Comparison of ENCODE assay signal across 11 cellular contexts in the genomic region with DNA sequence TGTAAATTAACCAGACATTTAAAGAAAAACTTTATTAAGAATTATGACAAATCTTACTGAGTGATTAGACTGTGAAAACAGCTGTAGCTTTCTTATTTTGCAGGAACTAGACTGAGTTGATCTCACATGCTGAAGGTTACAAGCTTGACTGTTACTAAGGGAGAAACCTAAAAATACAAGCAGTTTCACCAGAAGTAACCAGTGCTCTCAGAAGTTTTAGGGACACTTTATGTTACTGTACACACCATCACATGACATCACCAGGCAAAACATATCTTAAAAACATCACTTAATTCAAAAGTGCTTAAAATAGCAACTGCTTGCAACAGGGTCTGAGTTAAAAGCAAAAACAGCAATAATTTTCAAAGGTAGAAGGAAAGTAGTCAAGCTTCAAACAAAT. TPM values are rescaled to one million over a fixed set of nuclear protein-coding genes. Genes with fewer than 3 reads are reported as not detected.
DNase-seq lines count a peak whose midpoint lies in the region; ATAC-seq, FAIRE-seq and TF ChIP-seq lines count a peak whose summit lies in the region.
"Had no signal": no experiment of that assay in that cellular context is flagged by ENCODE, and none has a peak within 500 bp of the region (broad histone marks: within the 10 kb centered on the region; RNA-seq: fewer than 3 reads in every experiment).

No MANE protein-coding gene starts in this region.

- peak; percentile 68 for ATAC-seq in GM19455 (IDR thresholded peaks at IDR 0.05; ENCODE audit: unreplicated experiment)
- peak; percentile 66 for ATAC-seq in HG03039 (IDR thresholded peaks at IDR 0.05; ENCODE audit: unreplicated experiment)
- ATAC-seq in left ventricle myocardium superior: no peak

- H3K9ac ChIP-seq in astrocyte (ENCODE audit: low read length): no peak overlapping the region

- H3K9me3 ChIP-seq in DOHH2 (ENCODE audit: control insufficient read depth, insufficient read depth, low read length): no peaks in the 10 kb centered on the region
- H3K9me3 ChIP-seq in astrocyte (ENCODE audit: insufficient read depth, low read depth, low read length): no peaks in the 10 kb centered on the region

- H3K36me3 Mint-ChIP-seq in astrocyte (ENCODE audit: low read depth, unreplicated experiment): peaks cover 9% of the 10 kb centered on the region

- H3K9me2 ChIP-seq in DOHH2 (replicated peaks; ENCODE audit: control insufficient read depth, low read length): no peaks in the 10 kb centered on the region

- peaks cover 50% of the 10 kb centered on the region for H3K36me3 ChIP-seq in DOHH2 (ENCODE audit: control insufficient read depth, low read length)
- peaks cover 20% of the 10 kb centered on the region for H3K36me3 ChIP-seq in astrocyte (ENCODE audit: insufficient read depth, low read length)

- H3K4me3 Mint-ChIP-seq in astrocyte (ENCODE audit: unreplicated experiment): no peak overlapping the region

- TF ChIP-seq CTCF in DOHH2 (IDR thresholded peaks at IDR 0.05; ENCODE audit: low read depth, low read length, poor library complexity, severe bottlenecking) (no peak), astrocyte (IDR thresholded peaks at IDR 0.05; ENCODE audit: insufficient read depth, low read depth, low read length) (no peak)

- H3K27me3 ChIP-seq in DOHH2 (ENCODE audit: control insufficient read depth, low read length) (no peaks in the 10 kb centered on the region), astrocyte (ENCODE audit: insufficient read depth, low read length) (no peaks in the 10 kb centered on the region)

- H3F3A ChIP-seq in DOHH2 (ENCODE audit: control insufficient read depth, insufficient read depth): no peaks in the 10 kb centered on the region

- H3K27ac Mint-ChIP-seq in astrocyte (ENCODE audit: unreplicated experiment): peak overlapping the region; percentile 6

- H4K20me1 ChIP-seq in DOHH2 (ENCODE audit: control insufficient read depth, insufficient read depth, low read depth, low read length) (no peaks in the 10 kb centered on the region), astrocyte (ENCODE audit: insufficient read depth, low read length) (peaks cover 67% of the 10 kb centered on the region)

- no peaks in the 10 kb centered on the region for H3K9me3 Mint-ChIP-seq in astrocyte (ENCODE audit: unreplicated experiment)

- peaks cover 95% of the 10 kb centered on the region for H3K79me2 ChIP-seq in DOHH2 (ENCODE audit: control insufficient read depth, low read length)
- H3K79me2 ChIP-seq in astrocyte (ENCODE audit: insufficient read depth, low read length): peaks cover 100% of the 10 kb centered on the region

- no peaks in the 10 kb centered on the region for H3K27me3 Mint-ChIP-seq in astrocyte (ENCODE audit: low read depth, unreplicated experiment)

- peaks cover 41% of the 10 kb centered on the region for H3K4me1 ChIP-seq in DOHH2 (ENCODE audit: control insufficient read depth, low read length)
- H3K4me1 ChIP-seq in astrocyte (ENCODE audit: insufficient read depth, low read length): peaks cover 5% of the 10 kb centered on the region

- 0 out of 2 replicates have a peak overlapping the region, but pooled peaks have one; percentile 6 for H3K27ac ChIP-seq in DOHH2 (ENCODE audit: low read depth, low read length)
- H3K27ac ChIP-seq in astrocyte (ENCODE audit: low read depth, low read length): no peak overlapping the region

- DNase-seq in astrocyte (ENCODE audit: low read depth) (no peak), H54 (ENCODE audit: insufficient read length, low spot score) (no peak), left ventricle myocardium superior (no peak), GM19240 (ENCODE audit: insufficient read length, low spot score) (no peak), iPS-NIHi7 (ENCODE audit: extremely low spot score) (no peak)
- DNase-seq: activated gamma-delta T cell, NCI-H2029 had no signal

- peak overlapping the region; percentile 52 for H3K4me2 ChIP-seq in DOHH2 (ENCODE audit: low read length)
- no peak overlapping the region for H3K4me2 ChIP-seq in astrocyte (ENCODE audit: low read length)

- FAIRE-seq in astrocyte (lab: Jason Lieb, UNC) (no peak), H54 (lab: Jason Lieb, UNC) (no peak)

- intact Hi-C loops in left ventricle myocardium superior (cut with micrococcal nuclease): no loop called here

- peaks cover 23% of the 10 kb centered on the region for H3K4me1 Mint-ChIP-seq in astrocyte (ENCODE audit: low read depth, unreplicated experiment)

- H2AFZ ChIP-seq in astrocyte (ENCODE audit: low read depth, low read length): no peak overlapping the region

- no peak for TF ChIP-seq POLR2A in H54 (IDR thresholded peaks at IDR 0.05; ENCODE audit: low read depth, low read length)

- H3K4me3 ChIP-seq in DOHH2 (ENCODE audit: low read length): peak overlapping the region; percentile 15
- no peak overlapping the region for H3K4me3 ChIP-seq in astrocyte (ENCODE audit: insufficient read depth, low read depth, low read length)
- H3K4me3 ChIP-seq: lung had no signal

RNA-seq across cellular contexts. Expression of a gene that starts 5.4 kb away (rescaled TPM):
- total RNA-seq in astrocyte: 12.8 and 13.6 TPM in 2 replicates
- total RNA-seq in left ventricle myocardium superior: 14.4 TPM
